15 cellular contexts compared by ENCODE assay signal in the genomic region with DNA sequence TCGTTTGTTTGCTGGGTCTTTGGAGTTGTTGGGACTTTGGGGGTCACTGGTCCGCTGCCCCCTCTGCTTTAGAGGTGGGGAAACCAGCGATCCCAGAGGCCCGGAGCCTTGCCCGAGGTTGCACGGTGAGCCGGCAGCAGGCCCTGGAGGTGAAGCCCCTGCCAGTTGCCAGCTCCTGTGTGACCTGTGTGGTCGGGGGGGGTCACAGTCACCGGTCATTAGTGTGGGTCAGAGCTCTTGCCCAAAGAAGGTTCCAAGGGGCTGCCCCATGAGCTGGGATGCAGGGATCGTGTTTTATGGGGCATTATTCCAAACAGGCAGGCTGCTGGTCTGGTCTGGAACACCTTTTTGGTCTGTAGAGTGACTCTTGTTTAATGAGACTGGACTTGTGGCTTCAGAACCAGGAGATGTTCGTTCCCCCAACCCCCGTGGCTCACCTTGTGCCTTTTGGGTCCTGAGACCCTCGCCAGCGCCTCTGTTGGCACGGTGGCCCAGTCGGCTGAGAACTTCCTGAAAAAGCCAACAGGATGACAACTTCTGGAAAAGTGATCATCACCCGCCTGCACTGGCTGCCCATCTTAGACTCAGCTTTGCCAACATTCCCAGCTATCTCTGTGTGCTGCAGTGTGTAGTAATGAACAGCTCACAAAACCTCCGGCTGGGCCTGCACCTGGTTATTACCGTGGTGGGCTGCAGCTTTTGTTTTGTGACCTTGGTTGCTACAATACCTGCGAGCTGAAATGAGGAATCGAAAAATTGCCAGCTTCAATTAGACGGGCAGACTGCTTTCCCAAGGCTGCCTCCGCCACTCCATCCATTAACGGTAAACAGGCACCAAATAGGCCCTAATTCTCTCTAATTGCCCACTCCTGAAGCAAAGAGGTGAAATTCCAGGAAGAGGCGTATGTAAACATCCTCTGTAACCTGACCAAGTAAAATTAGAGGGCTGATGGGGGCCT. TPM values are rescaled to one million over a fixed set of nuclear protein-coding genes. Genes with fewer than 3 reads are reported as not detected.
DNase-seq lines count a peak whose midpoint lies in the region; ATAC-seq and TF ChIP-seq lines count a peak whose summit lies in the region.
"Had no signal": no experiment of that assay in that cellular context is flagged by ENCODE, and none has a peak within 500 bp of the region (broad histone marks: within the 10 kb centered on the region; RNA-seq: fewer than 3 reads in every experiment).

No MANE protein-coding gene starts in this region.

- peak overlapping the region; percentile 89 for H3K4me2 ChIP-seq in BLaER1

- no peak overlapping the region for H3K9ac ChIP-seq in BLaER1

- peaks cover 74% of the 10 kb centered on the region for H3K4me1 Mint-ChIP-seq in nephron progenitor cell
- H3K4me1 Mint-ChIP-seq in activated CD8-positive, alpha-beta T cell treated with anti-CD3 and anti-CD28 coated beads, Interleukin-2, amount 10 ng/mL, durations not matched to agents 7 days and 5 days (ENCODE audit: low read depth), result peaks cover 12% of the 10 kb centered on the region
- H3K4me1 Mint-ChIP-seq: activated T-helper 17 cell treated with anti-CD3 and anti-CD28 coated beads, Interleukin-2, amount 50 U/mL, for 72 hours had no signal

- no peak overlapping the region for H3K4me3 ChIP-seq in BLaER1
- no peak overlapping the region for H3K4me3 ChIP-seq in left lung
- H3K4me3 ChIP-seq: sigmoid colon had no signal

- intact Hi-C loops in left lung (cut with DNase I), result loop anchor here in 1 of 2 donors (10.0 kb wide), 1 partner anchor 783 kb away; no protein-coding TSS in a partner anchor

- TF ChIP-seq CTCF in nephron progenitor cell (IDR thresholded peaks at IDR 0.05), result no peak
- no peak for TF ChIP-seq CTCF in left lung (IDR thresholded peaks at IDR 0.05)

- H3K36me3 Mint-ChIP-seq in nephron progenitor cell (ENCODE audit: low read depth), result no peaks in the 10 kb centered on the region
- no peaks in the 10 kb centered on the region for H3K36me3 Mint-ChIP-seq in activated CD8-positive, alpha-beta T cell treated with anti-CD3 and anti-CD28 coated beads, Interleukin-2, amount 10 ng/mL, durations not matched to agents 7 days and 5 days (ENCODE audit: low read depth)
- H3K36me3 Mint-ChIP-seq: IgD-negative memory B cell had no signal

- H3K36me3 ChIP-seq in BLaER1 (no peaks in the 10 kb centered on the region), left lung (no peaks in the 10 kb centered on the region)
- H3K36me3 ChIP-seq: sigmoid colon had no signal

- DNase-seq in NCI-H1105 treated with DMSO at 0.1 percent for 48 hours (lab: John Stamatoyannopoulos, UW) (peak; percentile 99), NCI-H774 (lab: John Stamatoyannopoulos, UW) (peak; percentile 20), nephron progenitor cell (no peak), left lung (no peak)
- no peak for DNase-seq in activated CD8-positive, alpha-beta T cell treated with anti-CD3 and anti-CD28 coated beads, Interleukin-2, amount 10 ng/mL, durations not matched to agents 7 days and 5 days
- no peak for DNase-seq in activated naive CD4-positive, alpha-beta T cell treated with anti-CD3 and anti-CD28 coated beads, Interleukin-2, amount 50 U/mL, for 16 hours
- DNase-seq in activated CD4-positive, alpha-beta T cell treated with anti-CD3 and anti-CD28 coated beads, Interleukin-2, amount 50 U/mL, for 4 hours, result no peak
- DNase-seq: activated CD8-positive, alpha-beta T cell treated with anti-CD3 and anti-CD28 coated beads for 36 hours; cortex of kidney; NCI-H187 treated with DMSO at 0.1 percent for 48 hours; sigmoid colon; stimulated activated naive CD8-positive, alpha-beta T cell treated with anti-CD3 and anti-CD28 coated beads, Interleukin-15, Interleukin-2, amounts not matched to agents 100 U/mL and 50 U/mL, for 24 hours had no signal

- H3K27ac Mint-ChIP-seq in nephron progenitor cell, result peak overlapping the region; percentile 85
- no peak overlapping the region for H3K27ac Mint-ChIP-seq in activated CD8-positive, alpha-beta T cell treated with anti-CD3 and anti-CD28 coated beads, Interleukin-2, amount 10 ng/mL, durations not matched to agents 7 days and 5 days
- H3K27ac Mint-ChIP-seq: activated CD8-positive, alpha-beta T cell treated with anti-CD3 and anti-CD28 coated beads for 36 hours; activated T-helper 17 cell treated with anti-CD3 and anti-CD28 coated beads, Interleukin-2, amount 50 U/mL, for 72 hours; IgD-negative memory B cell had no signal

- no peaks in the 10 kb centered on the region for H4K20me1 ChIP-seq in BLaER1

- CTCF ChIA-PET in activated CD8-positive, alpha-beta T cell treated with anti-CD3 and anti-CD28 coated beads, Interleukin-2, amount 10 ng/mL, durations not matched to agents 7 days and 5 days (lab: Charles Lee), result interaction anchor here (1.5 kb wide), 1 partner anchor 9 kb away, joined by 8 read pairs; no protein-coding TSS in a partner anchor

- no peaks in the 10 kb centered on the region for H3K9me3 ChIP-seq in BLaER1
- no peaks in the 10 kb centered on the region for H3K9me3 ChIP-seq in left lung
- H3K9me3 ChIP-seq: sigmoid colon had no signal

- no peak for ATAC-seq in activated CD8-positive, alpha-beta T cell treated with anti-CD3 and anti-CD28 coated beads, Interleukin-2, amount 10 ng/mL, durations not matched to agents 7 days and 5 days
- no peak for ATAC-seq in left lung
- ATAC-seq: activated CD8-positive, alpha-beta T cell treated with anti-CD3 and anti-CD28 coated beads for 36 hours; activated T-helper 17 cell treated with anti-CD3 and anti-CD28 coated beads, Interleukin-2, amount 50 U/mL, for 72 hours; stimulated activated naive CD8-positive, alpha-beta T cell treated with anti-CD3 and anti-CD28 coated beads, Interleukin-15, Interleukin-2, amounts not matched to agents 100 U/mL and 50 U/mL, for 24 hours had no signal

- POLR2A ChIA-PET in activated CD8-positive, alpha-beta T cell treated with anti-CD3 and anti-CD28 coated beads, Interleukin-2, amount 10 ng/mL, durations not matched to agents 7 days and 5 days (lab: Charles Lee), result no interaction called here

- H3K27me3 Mint-ChIP-seq in nephron progenitor cell (ENCODE audit: low read depth, poor library complexity), result peaks cover 8% of the 10 kb centered on the region
- no peaks in the 10 kb centered on the region for H3K27me3 Mint-ChIP-seq in activated CD8-positive, alpha-beta T cell treated with anti-CD3 and anti-CD28 coated beads, Interleukin-2, amount 10 ng/mL, durations not matched to agents 7 days and 5 days (ENCODE audit: low read depth)
- H3K27me3 Mint-ChIP-seq: activated CD8-positive, alpha-beta T cell treated with anti-CD3 and anti-CD28 coated beads for 36 hours had no signal

- H3K4me3 Mint-ChIP-seq in nephron progenitor cell, result peak overlapping the region; percentile 1
- no peak overlapping the region for H3K4me3 Mint-ChIP-seq in activated CD8-positive, alpha-beta T cell treated with anti-CD3 and anti-CD28 coated beads, Interleukin-2, amount 10 ng/mL, durations not matched to agents 7 days and 5 days
- H3K4me3 Mint-ChIP-seq: activated CD8-positive, alpha-beta T cell treated with anti-CD3 and anti-CD28 coated beads for 36 hours; activated T-helper 17 cell treated with anti-CD3 and anti-CD28 coated beads, Interleukin-2, amount 50 U/mL, for 72 hours; IgD-negative memory B cell had no signal

- H3K4me1 ChIP-seq in BLaER1, result peaks cover 53% of the 10 kb centered on the region
- H3K4me1 ChIP-seq in left lung, result peaks cover 0 to 11% of the 10 kb centered on the region in 2 donors

- H3K9me3 Mint-ChIP-seq in nephron progenitor cell, result no peaks in the 10 kb centered on the region
- no peaks in the 10 kb centered on the region for H3K9me3 Mint-ChIP-seq in activated CD8-positive, alpha-beta T cell treated with anti-CD3 and anti-CD28 coated beads, Interleukin-2, amount 10 ng/mL, durations not matched to agents 7 days and 5 days (ENCODE audit: insufficient read depth)
- H3K9me3 Mint-ChIP-seq: activated CD8-positive, alpha-beta T cell treated with anti-CD3 and anti-CD28 coated beads for 36 hours; activated T-helper 17 cell treated with anti-CD3 and anti-CD28 coated beads, Interleukin-2, amount 50 U/mL, for 72 hours; IgD-negative memory B cell had no signal

- H3K27me3 ChIP-seq in BLaER1, result no peaks in the 10 kb centered on the region
- peaks cover 0 to 1% of the 10 kb centered on the region in 2 donors for H3K27me3 ChIP-seq in left lung

- no peak overlapping the region for H3K27ac ChIP-seq in BLaER1
- peak overlapping the region in 1 of 2 donors; percentile 72 for H3K27ac ChIP-seq in left lung

RNA-seq across cellular contexts. Expression of a gene that starts 15.8 kb away (rescaled TPM):
- not detected for total RNA-seq in activated CD8-positive, alpha-beta T cell treated with anti-CD3 and anti-CD28 coated beads, Interleukin-2, amount 10 ng/mL, durations not matched to agents 7 days and 5 days
- 10 to 100 TPM; 15.9 to 47.1 TPM for total RNA-seq in left lung
- total RNA-seq: activated CD8-positive, alpha-beta T cell treated with anti-CD3 and anti-CD28 coated beads for 36 hours; activated T-helper 17 cell treated with anti-CD3 and anti-CD28 coated beads, Interleukin-2, amount 50 U/mL, for 72 hours had no signal

Comparison
In these comparisons a context has a peak if more than half of its experiments do, and no peak if none do; other contexts are left out.
1. DNase-seq: peak in NCI-H1105 treated with DMSO at 0.1 percent for 48 hours (single experiment) and NCI-H774 (single experiment); none in nephron progenitor cell (single experiment), activated CD8-positive, alpha-beta T cell treated with anti-CD3 and anti-CD28 coated beads, Interleukin-2, amount 10 ng/mL, durations not matched to agents 7 days and 5 days (single experiment), left lung (0 of 2), activated naive CD4-positive, alpha-beta T cell treated with anti-CD3 and anti-CD28 coated beads, Interleukin-2, amount 50 U/mL, for 16 hours (single experiment) and activated CD4-positive, alpha-beta T cell treated with anti-CD3 and anti-CD28 coated beads, Interleukin-2, amount 50 U/mL, for 4 hours (0 of 2).
2. RNA of a gene that starts 15.8 kb away (total RNA-seq): 15.9 to 47.1 TPM in left lung; not detected in activated CD8-positive, alpha-beta T cell treated with anti-CD3 and anti-CD28 coated beads, Interleukin-2, amount 10 ng/mL, durations not matched to agents 7 days and 5 days; every median in the first group is over 10 times any median in the second.